In the genomic region with DNA sequence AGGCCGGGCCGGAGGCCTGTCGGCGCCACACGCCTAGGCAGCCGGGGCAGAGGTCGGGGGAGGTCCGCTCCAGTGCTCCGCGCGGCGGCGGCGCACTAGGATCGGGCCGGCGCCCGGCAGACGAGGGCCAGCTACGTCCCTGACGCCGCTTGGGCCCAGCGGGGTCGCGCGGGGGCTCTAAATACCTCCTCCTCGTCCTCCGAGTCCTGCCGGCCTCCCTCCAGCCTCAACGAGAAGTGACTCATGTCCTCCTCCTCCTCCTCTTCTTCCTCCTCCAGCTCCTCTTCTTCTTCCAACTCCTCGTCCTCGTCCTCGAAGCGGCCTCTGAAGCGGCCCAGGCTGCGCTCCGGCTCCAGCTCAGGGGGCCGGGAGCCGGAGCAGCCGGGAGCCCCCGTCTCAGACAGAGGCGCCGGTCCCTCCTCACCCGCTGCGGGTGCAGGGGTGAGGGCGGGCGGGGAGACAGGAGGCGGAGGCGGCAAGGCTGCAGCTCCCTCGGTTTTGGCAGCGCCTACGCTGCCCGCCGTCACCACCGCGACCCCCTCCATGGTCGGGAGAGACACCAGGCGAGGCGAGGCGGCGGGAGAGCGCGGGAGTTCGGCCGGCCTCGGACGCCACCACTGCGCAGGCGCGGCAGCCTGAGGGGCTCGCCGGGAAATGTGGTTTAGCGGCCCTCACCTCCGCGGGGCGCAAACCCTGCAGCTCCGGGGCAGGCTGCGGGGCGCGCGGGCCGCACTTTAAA, we compare ENCODE assay signal across 8 cellular contexts. TPM values are rescaled to one million over a fixed set of nuclear protein-coding genes. Genes with fewer than 3 reads are reported as not detected.
DNase-seq lines count a peak whose midpoint lies in the region; ATAC-seq and TF ChIP-seq lines count a peak whose summit lies in the region.

A gene with protein sequence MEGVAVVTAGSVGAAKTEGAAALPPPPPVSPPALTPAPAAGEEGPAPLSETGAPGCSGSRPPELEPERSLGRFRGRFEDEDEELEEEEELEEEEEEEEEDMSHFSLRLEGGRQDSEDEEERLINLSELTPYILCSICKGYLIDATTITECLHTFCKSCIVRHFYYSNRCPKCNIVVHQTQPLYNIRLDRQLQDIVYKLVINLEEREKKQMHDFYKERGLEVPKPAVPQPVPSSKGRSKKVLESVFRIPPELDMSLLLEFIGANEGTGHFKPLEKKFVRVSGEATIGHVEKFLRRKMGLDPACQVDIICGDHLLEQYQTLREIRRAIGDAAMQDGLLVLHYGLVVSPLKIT (minus strand): TSS at position 619 of the 739 bp plus-strand sequence. CDS start 74 bp downstream, at position 545.

- H3K9me3 ChIP-seq in ectodermal cell (ENCODE audit: control insufficient read depth, low read length) (no peaks in the 10 kb centered on the region), lower lobe of right lung (no peaks in the 10 kb centered on the region)

- H3K4me1 Mint-ChIP-seq in activated CD8-positive, alpha-beta T cell treated with anti-CD3 and anti-CD28 coated beads for 36 hours (ENCODE audit: low read depth): peaks cover 5% of the 10 kb centered on the region

- TF ChIP-seq CTCF in BJ (IDR thresholded peaks at IDR 0.05; ENCODE audit: insufficient read depth, low read depth, low read length): peak; percentile 19; the same call in 1 of the 2 replicates
- no peak for TF ChIP-seq CTCF in activated CD8-positive, alpha-beta T cell treated with anti-CD3 and anti-CD28 coated beads for 36 hours (IDR thresholded peaks at IDR 0.05)
- TF ChIP-seq CTCF in lower lobe of right lung (IDR thresholded peaks at IDR 0.05): peak; percentile 30

- peaks cover 12% of the 10 kb centered on the region for H3K36me3 Mint-ChIP-seq in activated CD8-positive, alpha-beta T cell treated with anti-CD3 and anti-CD28 coated beads for 36 hours (ENCODE audit: low read depth)

- H3K4me3 ChIP-seq in BJ (ENCODE audit: low read depth, low read length) (peak within 1 kb of the TSS; percentile 74), ectodermal cell (ENCODE audit: insufficient read depth, low read depth, low read length) (peak within 1 kb of the TSS; percentile 57), lower lobe of right lung (peak within 1 kb of the TSS; percentile 96)

- peak within 1 kb of the TSS; percentile 88 for H3K27ac Mint-ChIP-seq in activated CD8-positive, alpha-beta T cell treated with anti-CD3 and anti-CD28 coated beads for 36 hours

- POLR2A ChIA-PET in BJ (lab: Charles Lee): interaction anchor here (0.5 kb wide), 1 partner anchor 222 kb away, joined by 6 read pairs; no protein-coding TSS in a partner anchor
- POLR2A ChIA-PET in activated CD8-positive, alpha-beta T cell treated with anti-CD3 and anti-CD28 coated beads for 36 hours (lab: Charles Lee): interaction anchor here (0.9 to 1.5 kb wide), 4 partner anchors 16 to 46 kb away, joined by 3 to 8 read pairs (median 5); a partner anchor contains a TSS

- intact Hi-C loops in activated CD8-positive, alpha-beta T cell treated with anti-CD3 and anti-CD28 coated beads for 36 hours (cut with micrococcal nuclease): no loop called here
- intact Hi-C loops in lower lobe of right lung (cut with DNase I): no loop called here

- no peaks in the 10 kb centered on the region for H3K4me1 ChIP-seq in ectodermal cell (ENCODE audit: control insufficient read depth, insufficient read depth, low read length)
- peaks cover 14% of the 10 kb centered on the region for H3K4me1 ChIP-seq in lower lobe of right lung

- H3K27me3 ChIP-seq in BJ (ENCODE audit: control insufficient read depth, insufficient read depth, low read length): no peaks in the 10 kb centered on the region
- H3K27me3 ChIP-seq in ectodermal cell (ENCODE audit: control insufficient read depth, insufficient read depth, low read length, poor library complexity, severe bottlenecking): no peaks in the 10 kb centered on the region
- no peaks in the 10 kb centered on the region for H3K27me3 ChIP-seq in lower lobe of right lung (ENCODE audit: low read depth)

- CTCF ChIA-PET in BJ (lab: Yijun Ruan, JAX): interaction anchor here (0.9 to 2.0 kb wide), 2 partner anchors 17 to 138 kb away, joined by 4 to 12 read pairs; no protein-coding TSS in a partner anchor
- CTCF ChIA-PET in activated CD8-positive, alpha-beta T cell treated with anti-CD3 and anti-CD28 coated beads for 36 hours (lab: Charles Lee): interaction anchor here (2.0 kb wide), 1 partner anchor 17 kb away, joined by 9 read pairs; no protein-coding TSS in a partner anchor

- ATAC-seq in GM19043 (IDR thresholded peaks at IDR 0.05; ENCODE audit: low read depth, unreplicated experiment) (peak; percentile 72), HG03378 (IDR thresholded peaks at IDR 0.05; ENCODE audit: unreplicated experiment) (peak; percentile 51), lower lobe of right lung (peak; percentile 96 to 99)
- ATAC-seq in activated CD8-positive, alpha-beta T cell treated with anti-CD3 and anti-CD28 coated beads for 36 hours: peak; percentile 86

- no peaks in the 10 kb centered on the region for H3K27me3 Mint-ChIP-seq in activated CD8-positive, alpha-beta T cell treated with anti-CD3 and anti-CD28 coated beads for 36 hours

- H3K36me3 ChIP-seq in BJ (ENCODE audit: control insufficient read depth, insufficient read depth, low read length): no peaks in the 10 kb centered on the region
- H3K36me3 ChIP-seq in ectodermal cell (ENCODE audit: control insufficient read depth, insufficient read depth, low read length): peaks cover 3% of the 10 kb centered on the region
- peaks cover 30% of the 10 kb centered on the region for H3K36me3 ChIP-seq in lower lobe of right lung

- DNase-seq in BJ (ENCODE audit: low read depth) (no peak), NCI-H774 (lab: John Stamatoyannopoulos, UW) (peak; percentile 21), lower lobe of right lung (peak; percentile 85)
- peak; percentile 78 for DNase-seq in activated CD8-positive, alpha-beta T cell treated with anti-CD3 and anti-CD28 coated beads for 36 hours
- peak; percentile 10 to 57 (median 32) for DNase-seq in stimulated activated CD4-positive, alpha-beta T cell treated with anti-CD3 and anti-CD28 coated beads, TNF-alpha, amount 100 ng/mL, for 1 hour (ENCODE audit: low read depth in 3 of 3, low spot score in 1 of 3)

- H3K4me3 Mint-ChIP-seq in activated CD8-positive, alpha-beta T cell treated with anti-CD3 and anti-CD28 coated beads for 36 hours: peak within 1 kb of the TSS; percentile 91

- H3K27ac ChIP-seq in ectodermal cell (ENCODE audit: insufficient read depth, low read depth, low read length, poor library complexity, severe bottlenecking) (peak within 1 kb of the TSS; percentile 81), lower lobe of right lung (peak within 1 kb of the TSS; percentile 84)

- WGBS in ectodermal cell, 2 experiments: 0 to 1% methylated on average over 82 of the region's 82 CpGs

- no peaks in the 10 kb centered on the region for H3K9me3 Mint-ChIP-seq in activated CD8-positive, alpha-beta T cell treated with anti-CD3 and anti-CD28 coated beads for 36 hours

RNA-seq across cellular contexts. Expression of the gene that starts here (rescaled TPM):
- 3.5 and 7.1 TPM in 2 replicates for polyA plus RNA-seq in BJ (2011; rRNA removed)
- 1.8 and 2.3 TPM in 2 replicates for polyA minus RNA-seq in BJ (2011; rRNA and poly(A)+ RNA removed)
- total RNA-seq in activated CD8-positive, alpha-beta T cell treated with anti-CD3 and anti-CD28 coated beads for 36 hours: 10 to 100 TPM; 13.3 to 14.5 TPM
- 21.7 TPM for polyA plus RNA-seq in ectodermal cell (2013, experiment 1 of 4)
- 31.0 TPM for polyA plus RNA-seq in ectodermal cell (2013, experiment 2 of 4)
- polyA plus RNA-seq in ectodermal cell (2013, experiment 3 of 4): 19.8 TPM
- polyA plus RNA-seq in ectodermal cell (2013, experiment 4 of 4): 23.3 TPM
- total RNA-seq in lower lobe of right lung: 6.6 TPM
